1 cellular context compared by ENCODE assay signal in the genomic region with DNA sequence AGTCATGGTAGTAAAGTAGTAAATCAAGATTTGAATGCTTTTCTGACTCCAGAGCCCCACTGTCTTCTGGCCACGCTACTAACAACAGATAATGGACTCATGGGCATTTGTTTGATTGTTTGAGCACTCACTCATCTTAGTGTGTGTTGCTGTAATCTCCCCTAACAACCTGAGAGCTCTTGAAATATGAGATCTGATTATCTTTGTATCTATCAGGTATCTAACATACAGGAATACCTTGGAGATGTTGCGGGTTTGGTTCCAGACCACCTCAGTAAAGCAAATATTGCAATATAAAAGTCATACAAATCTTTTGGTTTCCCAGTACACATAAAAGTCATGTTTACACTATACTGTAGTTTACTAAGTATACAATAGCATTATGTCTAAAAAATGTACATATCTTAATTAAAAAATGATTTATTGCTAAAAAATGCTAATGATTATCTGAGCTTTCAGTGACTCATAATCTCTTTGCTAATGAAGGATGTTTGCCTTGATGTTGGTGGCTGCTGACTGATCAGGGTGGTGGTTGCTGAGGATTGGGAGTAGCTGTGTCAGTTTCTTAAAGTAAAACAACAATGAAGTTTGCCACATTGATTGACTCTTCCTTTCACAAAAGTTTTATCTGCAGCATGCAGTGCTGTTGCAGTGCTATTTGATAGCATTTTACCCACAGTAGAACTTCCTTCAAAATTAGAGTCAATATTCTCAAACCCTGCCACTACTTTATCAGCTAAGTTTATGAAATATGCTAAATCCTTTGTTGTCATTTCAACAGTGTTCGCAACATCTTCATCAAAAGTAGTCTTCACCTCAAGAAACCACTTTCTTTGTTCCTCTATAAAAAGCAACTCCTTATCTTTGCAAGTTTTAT.
TF ChIP-seq lines count a peak whose summit lies in the region.

No MANE protein-coding gene starts in this region.

TF ChIP-seq in IMR-90, 13 proteins besides CTCF, POLR2A, EP300 and RAD21:
- TF ChIP-seq CEBPB (IDR thresholded peaks at IDR 0.05; ENCODE audit: low read depth, low read length): no peak
TF ChIP-seq in IMR-90: peak in this region for 0.
